7 cellular contexts compared by ENCODE assay signal in genomic region chr14:105917136-105917932, GRCh38.
A peak's percentile ranks its signal among the peaks of the same experiment; 100 is the strongest.
DNase-seq lines count a peak whose midpoint lies in the region; ATAC-seq and TF ChIP-seq lines count a peak whose summit lies in the region.
"Not testable (repeated sequence)": the region's sequence is repeated elsewhere in the genome, so short reads cannot be mapped to it uniquely, and the experiment has no call there.

No MANE protein-coding gene starts in this region.

- intact Hi-C loops in left cardiac atrium (cut with DNase I); right lobe of liver (cut with DNase I); upper lobe of right lung (cut with DNase I): not testable (repeated sequence)

- peaks cover 17% of the 10 kb centered on the region for H4K20me1 ChIP-seq in OCI-LY3 (ENCODE audit: insufficient read depth, low read length)
- H4K20me1 ChIP-seq in osteoblast (ENCODE audit: insufficient read depth, low read length): not testable (repeated sequence)

- not testable (repeated sequence) for H3K27me3 ChIP-seq in OCI-LY3 (ENCODE audit: low read depth, low read length); right lobe of liver; osteoblast (ENCODE audit: insufficient read depth, low read length); upper lobe of right lung

- H3K4me3 Mint-ChIP-seq in activated naive CD8-positive, alpha-beta T cell treated with anti-CD3 and anti-CD28 coated beads, Interleukin-2, amount 10 ng/mL, durations not matched to agents 7 days and 5 days: not testable (repeated sequence)

- H2AFZ ChIP-seq in OCI-LY3 (ENCODE audit: low read depth, low read length); osteoblast (ENCODE audit: low read length): not testable (repeated sequence)

- H3K36me3 Mint-ChIP-seq in activated naive CD8-positive, alpha-beta T cell treated with anti-CD3 and anti-CD28 coated beads, Interleukin-2, amount 10 ng/mL, durations not matched to agents 7 days and 5 days: not testable (repeated sequence)

- ATAC-seq in activated naive CD8-positive, alpha-beta T cell treated with anti-CD3 and anti-CD28 coated beads, Interleukin-2, amount 10 ng/mL, durations not matched to agents 7 days and 5 days (ENCODE audit: low read depth); left cardiac atrium; right lobe of liver; upper lobe of right lung: not testable (repeated sequence)

- not testable (repeated sequence) for TF ChIP-seq POLR2A in right lobe of liver (IDR thresholded peaks at IDR 0.05)

- WGBS in right lobe of liver (ENCODE audit: insufficient coverage, low coverage, low lambda C conversion rate, missing lambda C conversion rate): 51% methylated on average over 4 of the region's 20 CpGs

- H3K27me3 Mint-ChIP-seq in activated naive CD8-positive, alpha-beta T cell treated with anti-CD3 and anti-CD28 coated beads, Interleukin-2, amount 10 ng/mL, durations not matched to agents 7 days and 5 days: not testable (repeated sequence)

- H3K79me2 ChIP-seq in OCI-LY3 (ENCODE audit: low read length): peaks cover 58% of the 10 kb centered on the region
- not testable (repeated sequence) for H3K79me2 ChIP-seq in osteoblast (ENCODE audit: insufficient read depth, low read length)

- H3K4me3 ChIP-seq in GM12865 (ENCODE audit: low read depth, low read length): peak overlapping the region; percentile 85
- peak overlapping the region; percentile 95 for H3K4me3 ChIP-seq in OCI-LY3 (ENCODE audit: low read length)
- not testable (repeated sequence) for H3K4me3 ChIP-seq in right lobe of liver; osteoblast (ENCODE audit: insufficient read depth, low read length); upper lobe of right lung

- not testable (repeated sequence) for H3K9me3 Mint-ChIP-seq in activated naive CD8-positive, alpha-beta T cell treated with anti-CD3 and anti-CD28 coated beads, Interleukin-2, amount 10 ng/mL, durations not matched to agents 7 days and 5 days

- not testable (repeated sequence) for H3K4me1 ChIP-seq in OCI-LY3 (ENCODE audit: low read length); right lobe of liver; osteoblast (ENCODE audit: insufficient read depth, low read length); upper lobe of right lung

- peak overlapping the region; percentile 99 for H3K9ac ChIP-seq in OCI-LY3 (ENCODE audit: low read length)

- not testable (repeated sequence) for H3K27ac Mint-ChIP-seq in activated naive CD8-positive, alpha-beta T cell treated with anti-CD3 and anti-CD28 coated beads, Interleukin-2, amount 10 ng/mL, durations not matched to agents 7 days and 5 days

- POLR2A ChIA-PET in activated naive CD8-positive, alpha-beta T cell treated with anti-CD3 and anti-CD28 coated beads, Interleukin-2, amount 10 ng/mL, durations not matched to agents 7 days and 5 days (lab: Charles Lee): not testable (repeated sequence)

- not testable (repeated sequence) for TF ChIP-seq CTCF in GM12865 (IDR thresholded peaks at IDR 0.05; ENCODE audit: insufficient read depth, low read depth, low read length, missing control alignments); OCI-LY3 (IDR thresholded peaks at IDR 0.05; ENCODE audit: low read depth, low read length); right lobe of liver (IDR thresholded peaks at IDR 0.05); osteoblast (IDR thresholded peaks at IDR 0.05; ENCODE audit: extremely low read depth, low read depth, low read length); upper lobe of right lung (IDR thresholded peaks at IDR 0.05)

- H3K4me1 Mint-ChIP-seq in activated naive CD8-positive, alpha-beta T cell treated with anti-CD3 and anti-CD28 coated beads, Interleukin-2, amount 10 ng/mL, durations not matched to agents 7 days and 5 days: not testable (repeated sequence)

- not testable (repeated sequence) for H3K9me3 ChIP-seq in OCI-LY3 (ENCODE audit: insufficient read depth, low read length); right lobe of liver; osteoblast (ENCODE audit: low read depth, low read length); upper lobe of right lung

- peaks cover 20% of the 10 kb centered on the region for H3K36me3 ChIP-seq in OCI-LY3 (replicated peaks; ENCODE audit: low read depth, low read length)
- H3K36me3 ChIP-seq in right lobe of liver; osteoblast (ENCODE audit: insufficient read depth, low read length); upper lobe of right lung: not testable (repeated sequence)

- H3K27ac ChIP-seq in OCI-LY3 (ENCODE audit: low read length): peak overlapping the region; percentile 91
- H3K27ac ChIP-seq in right lobe of liver; osteoblast (ENCODE audit: low read depth, low read length); upper lobe of right lung: not testable (repeated sequence)

- DNase-seq in GM12865 (ENCODE audit: low read depth): not testable (repeated sequence)
- DNase-seq in activated naive CD8-positive, alpha-beta T cell treated with anti-CD3 and anti-CD28 coated beads, Interleukin-2, amount 10 ng/mL, durations not matched to agents 7 days and 5 days: peak; percentile 20
- DNase-seq in left cardiac atrium (peak; percentile 1), right lobe of liver (peak; percentile 7 to 45 (median 27)), osteoblast (ENCODE audit: insufficient read length, low spot score, missing footprints) (peak; percentile 22), upper lobe of right lung (peak; percentile 48)

- peak overlapping the region; percentile 81 for H3K4me2 ChIP-seq in OCI-LY3 (ENCODE audit: low read length)
- not testable (repeated sequence) for H3K4me2 ChIP-seq in osteoblast (ENCODE audit: insufficient read depth, low read length)
